Comparison of ENCODE assay signal across 23 cellular contexts in genomic region chr19:28582807-28583206, GRCh38.
"Had no signal": no experiment of that assay in that cellular context is flagged by ENCODE, and none has a peak within 500 bp of the region (broad histone marks: within the 10 kb centered on the region; RNA-seq: fewer than 3 reads in every experiment).

No MANE protein-coding gene starts in this region.

- H3K9me3 Mint-ChIP-seq: natural killer cell, type B pancreatic cell had no signal

- H3K27me3 Mint-ChIP-seq: effector memory CD8-positive, alpha-beta T cell; memory B cell had no signal

- H3K27ac ChIP-seq: esophagus muscularis mucosa, foreskin keratinocyte, ovary, psoas muscle, skin epidermis, spleen, testis, tibial artery had no signal

- H3K27me3 ChIP-seq: foreskin keratinocyte, ovary, spleen, testis, tibial artery had no signal

- H3K9me3 ChIP-seq: esophagus muscularis mucosa, ovary, psoas muscle, testis, tibial artery had no signal

- H3K4me3 Mint-ChIP-seq: effector memory CD8-positive, alpha-beta T cell; memory B cell; natural killer cell; type B pancreatic cell had no signal

- H3K36me3 Mint-ChIP-seq: memory B cell, natural killer cell, type B pancreatic cell had no signal

- H3K4me3 ChIP-seq: esophagus muscularis mucosa, lung, ovary, psoas muscle, skin epidermis, spleen, testis, tibial artery had no signal

- ATAC-seq: effector memory CD8-positive, alpha-beta T cell; foreskin keratinocyte; left lobe of liver; natural killer cell; psoas muscle; right cardiac atrium had no signal

- DNase-seq: cortex of kidney; effector memory CD8-positive, alpha-beta T cell; foreskin keratinocyte; hypothalamus; kidney; natural killer cell; occipital lobe; ovary; posterior cingulate gyrus; psoas muscle; right cardiac atrium; spleen; stimulated activated CD4-positive, alpha-beta T cell treated with anti-CD3 and anti-CD28 coated beads, Interleukin-2, amount 100 ng/mL, for 48 hours; stimulated activated naive CD4-positive, alpha-beta T cell; substantia nigra; testis; tibial artery had no signal

- H3K4me1 Mint-ChIP-seq: memory B cell had no signal

- H3K4me1 ChIP-seq: esophagus muscularis mucosa, foreskin keratinocyte, psoas muscle, spleen, testis, tibial artery had no signal

- H3K27ac Mint-ChIP-seq: effector memory CD8-positive, alpha-beta T cell; memory B cell; natural killer cell; type B pancreatic cell had no signal

- H3K36me3 ChIP-seq: esophagus muscularis mucosa, ovary, spleen, tibial artery had no signal
